Comparison of ENCODE assay signal across 1 cellular context in the genomic region with DNA sequence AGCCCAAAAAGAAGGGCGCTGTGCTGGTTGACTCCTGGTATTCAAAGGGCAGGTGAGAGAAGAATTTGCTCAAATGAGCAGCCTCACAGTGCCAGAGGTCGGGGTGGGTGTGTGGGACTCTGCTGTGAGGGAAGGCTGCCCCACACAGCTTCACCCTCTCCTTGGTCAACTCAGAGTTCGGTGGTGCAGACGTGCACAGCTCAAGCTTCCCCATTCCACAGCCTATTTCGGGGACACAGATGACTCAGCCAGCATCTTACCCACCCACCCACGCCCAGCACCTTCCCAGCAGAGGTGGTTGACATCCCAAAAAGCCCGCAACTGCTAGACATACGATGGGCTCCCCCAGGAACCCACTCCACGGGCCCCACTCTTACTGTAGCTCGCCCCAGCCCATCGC.
TF ChIP-seq lines count a peak whose summit lies in the region.

No MANE protein-coding gene starts in this region.

TF ChIP-seq in H1, 55 proteins besides CTCF, POLR2A, EP300 and RAD21 (continued from another document):
- TF ChIP-seq, protein P1, sequence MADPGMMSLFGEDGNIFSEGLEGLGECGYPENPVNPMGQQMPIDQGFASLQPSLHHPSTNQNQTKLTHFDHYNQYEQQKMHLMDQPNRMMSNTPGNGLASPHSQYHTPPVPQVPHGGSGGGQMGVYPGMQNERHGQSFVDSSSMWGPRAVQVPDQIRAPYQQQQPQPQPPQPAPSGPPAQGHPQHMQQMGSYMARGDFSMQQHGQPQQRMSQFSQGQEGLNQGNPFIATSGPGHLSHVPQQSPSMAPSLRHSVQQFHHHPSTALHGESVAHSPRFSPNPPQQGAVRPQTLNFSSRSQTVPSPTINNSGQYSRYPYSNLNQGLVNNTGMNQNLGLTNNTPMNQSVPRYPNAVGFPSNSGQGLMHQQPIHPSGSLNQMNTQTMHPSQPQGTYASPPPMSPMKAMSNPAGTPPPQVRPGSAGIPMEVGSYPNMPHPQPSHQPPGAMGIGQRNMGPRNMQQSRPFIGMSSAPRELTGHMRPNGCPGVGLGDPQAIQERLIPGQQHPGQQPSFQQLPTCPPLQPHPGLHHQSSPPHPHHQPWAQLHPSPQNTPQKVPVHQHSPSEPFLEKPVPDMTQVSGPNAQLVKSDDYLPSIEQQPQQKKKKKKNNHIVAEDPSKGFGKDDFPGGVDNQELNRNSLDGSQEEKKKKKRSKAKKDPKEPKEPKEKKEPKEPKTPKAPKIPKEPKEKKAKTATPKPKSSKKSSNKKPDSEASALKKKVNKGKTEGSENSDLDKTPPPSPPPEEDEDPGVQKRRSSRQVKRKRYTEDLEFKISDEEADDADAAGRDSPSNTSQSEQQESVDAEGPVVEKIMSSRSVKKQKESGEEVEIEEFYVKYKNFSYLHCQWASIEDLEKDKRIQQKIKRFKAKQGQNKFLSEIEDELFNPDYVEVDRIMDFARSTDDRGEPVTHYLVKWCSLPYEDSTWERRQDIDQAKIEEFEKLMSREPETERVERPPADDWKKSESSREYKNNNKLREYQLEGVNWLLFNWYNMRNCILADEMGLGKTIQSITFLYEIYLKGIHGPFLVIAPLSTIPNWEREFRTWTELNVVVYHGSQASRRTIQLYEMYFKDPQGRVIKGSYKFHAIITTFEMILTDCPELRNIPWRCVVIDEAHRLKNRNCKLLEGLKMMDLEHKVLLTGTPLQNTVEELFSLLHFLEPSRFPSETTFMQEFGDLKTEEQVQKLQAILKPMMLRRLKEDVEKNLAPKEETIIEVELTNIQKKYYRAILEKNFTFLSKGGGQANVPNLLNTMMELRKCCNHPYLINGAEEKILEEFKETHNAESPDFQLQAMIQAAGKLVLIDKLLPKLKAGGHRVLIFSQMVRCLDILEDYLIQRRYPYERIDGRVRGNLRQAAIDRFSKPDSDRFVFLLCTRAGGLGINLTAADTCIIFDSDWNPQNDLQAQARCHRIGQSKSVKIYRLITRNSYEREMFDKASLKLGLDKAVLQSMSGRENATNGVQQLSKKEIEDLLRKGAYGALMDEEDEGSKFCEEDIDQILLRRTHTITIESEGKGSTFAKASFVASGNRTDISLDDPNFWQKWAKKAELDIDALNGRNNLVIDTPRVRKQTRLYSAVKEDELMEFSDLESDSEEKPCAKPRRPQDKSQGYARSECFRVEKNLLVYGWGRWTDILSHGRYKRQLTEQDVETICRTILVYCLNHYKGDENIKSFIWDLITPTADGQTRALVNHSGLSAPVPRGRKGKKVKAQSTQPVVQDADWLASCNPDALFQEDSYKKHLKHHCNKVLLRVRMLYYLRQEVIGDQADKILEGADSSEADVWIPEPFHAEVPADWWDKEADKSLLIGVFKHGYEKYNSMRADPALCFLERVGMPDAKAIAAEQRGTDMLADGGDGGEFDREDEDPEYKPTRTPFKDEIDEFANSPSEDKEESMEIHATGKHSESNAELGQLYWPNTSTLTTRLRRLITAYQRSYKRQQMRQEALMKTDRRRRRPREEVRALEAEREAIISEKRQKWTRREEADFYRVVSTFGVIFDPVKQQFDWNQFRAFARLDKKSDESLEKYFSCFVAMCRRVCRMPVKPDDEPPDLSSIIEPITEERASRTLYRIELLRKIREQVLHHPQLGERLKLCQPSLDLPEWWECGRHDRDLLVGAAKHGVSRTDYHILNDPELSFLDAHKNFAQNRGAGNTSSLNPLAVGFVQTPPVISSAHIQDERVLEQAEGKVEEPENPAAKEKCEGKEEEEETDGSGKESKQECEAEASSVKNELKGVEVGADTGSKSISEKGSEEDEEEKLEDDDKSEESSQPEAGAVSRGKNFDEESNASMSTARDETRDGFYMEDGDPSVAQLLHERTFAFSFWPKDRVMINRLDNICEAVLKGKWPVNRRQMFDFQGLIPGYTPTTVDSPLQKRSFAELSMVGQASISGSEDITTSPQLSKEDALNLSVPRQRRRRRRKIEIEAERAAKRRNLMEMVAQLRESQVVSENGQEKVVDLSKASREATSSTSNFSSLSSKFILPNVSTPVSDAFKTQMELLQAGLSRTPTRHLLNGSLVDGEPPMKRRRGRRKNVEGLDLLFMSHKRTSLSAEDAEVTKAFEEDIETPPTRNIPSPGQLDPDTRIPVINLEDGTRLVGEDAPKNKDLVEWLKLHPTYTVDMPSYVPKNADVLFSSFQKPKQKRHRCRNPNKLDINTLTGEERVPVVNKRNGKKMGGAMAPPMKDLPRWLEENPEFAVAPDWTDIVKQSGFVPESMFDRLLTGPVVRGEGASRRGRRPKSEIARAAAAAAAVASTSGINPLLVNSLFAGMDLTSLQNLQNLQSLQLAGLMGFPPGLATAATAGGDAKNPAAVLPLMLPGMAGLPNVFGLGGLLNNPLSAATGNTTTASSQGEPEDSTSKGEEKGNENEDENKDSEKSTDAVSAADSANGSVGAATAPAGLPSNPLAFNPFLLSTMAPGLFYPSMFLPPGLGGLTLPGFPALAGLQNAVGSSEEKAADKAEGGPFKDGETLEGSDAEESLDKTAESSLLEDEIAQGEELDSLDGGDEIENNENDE (IDR thresholded peaks at IDR 0.05; ENCODE audit: insufficient replicate concordance, low read length) = no peak
- TF ChIP-seq NRF1 (IDR thresholded peaks at IDR 0.05; ENCODE audit: low read depth, low read length) (no peak), KDM5A (IDR thresholded peaks at IDR 0.05; ENCODE audit: low read length) (no peak), CHD2 (IDR thresholded peaks at IDR 0.05; ENCODE audit: low read length) (no peak)
